Comparison of ENCODE assay signal across 22 cellular contexts in the genomic region with DNA sequence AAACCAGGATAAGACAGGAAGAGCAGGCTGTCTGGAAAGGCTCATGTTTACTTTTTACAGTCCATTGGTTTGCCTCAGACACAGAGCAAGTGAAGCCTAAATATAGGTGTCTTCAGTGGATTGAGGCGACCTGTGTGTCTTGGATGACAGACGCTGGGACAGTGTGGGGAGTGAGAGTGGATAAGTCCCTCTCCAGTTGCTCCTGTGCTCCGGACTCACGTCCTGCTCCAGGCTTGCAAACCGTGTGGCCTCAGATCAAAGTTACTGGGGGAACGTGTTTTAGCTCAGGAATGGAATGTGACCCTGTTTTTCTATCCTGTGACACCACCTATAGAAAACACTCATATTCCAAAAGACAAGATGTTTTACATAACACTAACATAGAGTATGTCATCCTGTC.
DNase-seq lines count a peak whose midpoint lies in the region; ATAC-seq and TF ChIP-seq lines count a peak whose summit lies in the region.
"Had no signal": no experiment of that assay in that cellular context is flagged by ENCODE, and none has a peak within 500 bp of the region (broad histone marks: within the 10 kb centered on the region; RNA-seq: fewer than 3 reads in every experiment).

No MANE protein-coding gene starts in this region.

- WGBS in mesenchymal stem cell = 46% methylated on average over 4 of the region's 6 CpGs
- 56% methylated on average over 6 of the region's 6 CpGs for WGBS in hepatocyte (ENCODE audit: low lambda C conversion rate, missing lambda C conversion rate)
- WGBS in thyroid gland, 2 donors = 39 to 80% methylated on average over 6 of the region's 6 CpGs

- H3K9me3 ChIP-seq in mesenchymal stem cell (ENCODE audit: control insufficient read depth, low read length) (peaks cover 3% of the 10 kb centered on the region), neural progenitor cell (ENCODE audit: low read depth) (no peaks in the 10 kb centered on the region), hepatocyte (ENCODE audit: low read depth) (no peaks in the 10 kb centered on the region), thyroid gland (no peaks in the 10 kb centered on the region)
- H3K9me3 ChIP-seq in effector memory CD4-positive, alpha-beta T cell (ENCODE audit: control insufficient read depth, low read length) = no peaks in the 10 kb centered on the region

- no peak overlapping the region for H3K4me3 ChIP-seq in mesenchymal stem cell (ENCODE audit: insufficient read depth in 1 of 2, low read depth in 1 of 2, low read length in 2 of 2)
- H3K4me3 ChIP-seq in neural progenitor cell = no peak overlapping the region
- no peak overlapping the region for H3K4me3 ChIP-seq in effector memory CD4-positive, alpha-beta T cell (ENCODE audit: insufficient read depth, low read depth, low read length, poor library complexity, severe bottlenecking)
- H3K4me3 ChIP-seq in hepatocyte = no peak overlapping the region
- no peak overlapping the region for H3K4me3 ChIP-seq in thyroid gland (replicated peaks in 1 of 3)
- H3K4me3 ChIP-seq: A549; BLaER1 treated with 17β-estradiol and CSF1 and Interleukin-3, amounts not matched to agents 10 nM and 100 nM; GM23248 had no signal

- no peak overlapping the region for H3K14ac ChIP-seq in mesenchymal stem cell (ENCODE audit: low read length in 2 of 2)

- peaks cover 49% of the 10 kb centered on the region for H3K4me1 Mint-ChIP-seq in endothelial cell (ENCODE audit: unreplicated experiment)
- peaks cover 15% of the 10 kb centered on the region for H3K4me1 Mint-ChIP-seq in neural progenitor cell
- H3K4me1 Mint-ChIP-seq: CD8-positive, alpha-beta memory T cell; H9 had no signal

- intact Hi-C loops in thyroid gland (cut with DNase I) = no loop called here

- no peak overlapping the region for H4K8ac ChIP-seq in mesenchymal stem cell (ENCODE audit: low read length)

- H3K4me3 Mint-ChIP-seq in endothelial cell (ENCODE audit: unreplicated experiment) (no peak overlapping the region), neural progenitor cell (no peak overlapping the region)
- H3K4me3 Mint-ChIP-seq: CD14-positive monocyte; CD4-positive, alpha-beta T cell; CD8-positive, alpha-beta memory T cell; H9; HFFc6 had no signal

- H3K23ac ChIP-seq in mesenchymal stem cell (ENCODE audit: low read length in 2 of 2) = no peak overlapping the region

- no peaks in the 10 kb centered on the region for H3F3A ChIP-seq in neural progenitor cell (ENCODE audit: low read depth)

- H3K27ac ChIP-seq in mesenchymal stem cell (ENCODE audit: low read length, poor library complexity, severe bottlenecking) (no peak overlapping the region), neural progenitor cell (no peak overlapping the region), hepatocyte (no peak overlapping the region), thyroid gland (no peak overlapping the region)
- H3K27ac ChIP-seq in effector memory CD4-positive, alpha-beta T cell (ENCODE audit: insufficient read depth, low read length, poor library complexity, severe bottlenecking) = no peak overlapping the region
- H3K27ac ChIP-seq: A549; BLaER1 treated with 17β-estradiol and CSF1 and Interleukin-3, amounts not matched to agents 10 nM and 100 nM; GM23248 had no signal

- H3K27me3 Mint-ChIP-seq in endothelial cell (ENCODE audit: unreplicated experiment) = peaks cover 5% of the 10 kb centered on the region
- peaks cover 9% of the 10 kb centered on the region for H3K27me3 Mint-ChIP-seq in neural progenitor cell (ENCODE audit: insufficient read depth, low read depth)

- TF ChIP-seq CTCF in endothelial cell (IDR thresholded peaks at IDR 0.05; ENCODE audit: unreplicated experiment) (no peak), neural progenitor cell (IDR thresholded peaks at IDR 0.05) (no peak), hepatocyte (IDR thresholded peaks at IDR 0.05; ENCODE audit: poor library complexity) (no peak), thyroid gland (IDR thresholded peaks at IDR 0.05) (no peak)

- H2BK120ac ChIP-seq in mesenchymal stem cell (ENCODE audit: low read depth, low read length) = no peak overlapping the region

- no peak overlapping the region for H3K4me2 ChIP-seq in mesenchymal stem cell (ENCODE audit: low read length, poor library complexity, severe bottlenecking)
- no peak overlapping the region for H3K4me2 ChIP-seq in neural progenitor cell
- no peak overlapping the region for H3K4me2 ChIP-seq in hepatocyte
- H3K4me2 ChIP-seq: A549; BLaER1 treated with 17β-estradiol and CSF1 and Interleukin-3, amounts not matched to agents 10 nM and 100 nM had no signal

- peaks cover 8% of the 10 kb centered on the region for H3K9me3 Mint-ChIP-seq in endothelial cell (ENCODE audit: unreplicated experiment)
- peaks cover 11% of the 10 kb centered on the region for H3K9me3 Mint-ChIP-seq in neural progenitor cell
- H3K9me3 Mint-ChIP-seq: CD4-positive, alpha-beta T cell; HFFc6 had no signal

- H4K20me1 ChIP-seq in neural progenitor cell (ENCODE audit: low read depth) (no peaks in the 10 kb centered on the region), hepatocyte (ENCODE audit: insufficient read depth, poor library complexity, severe bottlenecking) (no peaks in the 10 kb centered on the region)
- H4K20me1 ChIP-seq: BLaER1 treated with 17β-estradiol and CSF1 and Interleukin-3, amounts not matched to agents 10 nM and 100 nM had no signal

- H2AFZ ChIP-seq in mesenchymal stem cell (ENCODE audit: low read depth, low read length) (no peak overlapping the region), neural progenitor cell (replicated peaks) (no peak overlapping the region), hepatocyte (no peak overlapping the region)
- H2AFZ ChIP-seq: GM23248 had no signal

- no peak for ATAC-seq in HG03432 (IDR thresholded peaks at IDR 0.05; ENCODE audit: unreplicated experiment)
- ATAC-seq: A549 had no signal

- no peak overlapping the region for H4K91ac ChIP-seq in mesenchymal stem cell (ENCODE audit: low read length)

- no peaks in the 10 kb centered on the region for H3K79me1 ChIP-seq in mesenchymal stem cell (replicated peaks; ENCODE audit: low read length, poor library complexity, severe bottlenecking)

- H3K79me2 ChIP-seq in neural progenitor cell (ENCODE audit: low read depth) = no peaks in the 10 kb centered on the region
- H3K79me2 ChIP-seq in hepatocyte = no peaks in the 10 kb centered on the region

- no peaks in the 10 kb centered on the region for H3K9me2 ChIP-seq in hepatocyte (replicated peaks; ENCODE audit: insufficient read depth)

- H3K4ac ChIP-seq in mesenchymal stem cell (ENCODE audit: low read depth in 1 of 2, low read length in 2 of 2) = no peak overlapping the region

- no peak overlapping the region for H2BK12ac ChIP-seq in mesenchymal stem cell (ENCODE audit: low read length in 2 of 2)

- H3K36me3 Mint-ChIP-seq in endothelial cell (ENCODE audit: low read depth, unreplicated experiment) = peaks cover 5% of the 10 kb centered on the region
- H3K36me3 Mint-ChIP-seq in neural progenitor cell = peaks cover 2% of the 10 kb centered on the region
- H3K36me3 Mint-ChIP-seq: CD14-positive monocyte; CD8-positive, alpha-beta memory T cell had no signal

- H3K18ac ChIP-seq in mesenchymal stem cell (ENCODE audit: low read depth in 1 of 2, low read length in 2 of 2) = no peak overlapping the region

- no peak overlapping the region for H2BK15ac ChIP-seq in mesenchymal stem cell (ENCODE audit: low read depth, poor library complexity, severe bottlenecking)

- H3K36me3 ChIP-seq in mesenchymal stem cell (ENCODE audit: control insufficient read depth in 1 of 2, insufficient read depth in 2 of 2, low read depth in 1 of 2, low read length in 2 of 2) = no peaks in the 10 kb centered on the region
- no peaks in the 10 kb centered on the region for H3K36me3 ChIP-seq in neural progenitor cell
- H3K36me3 ChIP-seq in effector memory CD4-positive, alpha-beta T cell (ENCODE audit: control insufficient read depth, insufficient read depth, low read length) = no peaks in the 10 kb centered on the region
- no peaks in the 10 kb centered on the region for H3K36me3 ChIP-seq in hepatocyte (replicated peaks; ENCODE audit: insufficient read depth, low read depth)
- H3K36me3 ChIP-seq in thyroid gland = no peaks in the 10 kb centered on the region
- H3K36me3 ChIP-seq: BE2C; BLaER1 treated with 17β-estradiol and CSF1 and Interleukin-3, amounts not matched to agents 10 nM and 100 nM had no signal

- H3K27ac Mint-ChIP-seq in endothelial cell (ENCODE audit: unreplicated experiment) (peak overlapping the region; percentile 74), neural progenitor cell (peak overlapping the region; percentile 67)
- H3K27ac Mint-ChIP-seq: CD14-positive monocyte; CD4-positive, alpha-beta T cell; CD8-positive, alpha-beta memory T cell; H9; HFFc6 had no signal

- DNase-seq in DMS53 treated with DMSO at 0.1 percent for 48 hours (lab: John Stamatoyannopoulos, UW; ENCODE audit: unreplicated experiment) (peak; percentile 4), endothelial cell (ENCODE audit: low spot score) (no peak), mesenchymal stem cell (peak; percentile 9), neural progenitor cell (ENCODE audit: low spot score) (no peak), hepatocyte (ENCODE audit: low spot score) (no peak), thyroid gland (no peak)
- DNase-seq in effector memory CD4-positive, alpha-beta T cell = no peak
- DNase-seq: 8988T; ACHN; AML-193; BE2C; CD4-positive, alpha-beta T cell; CD8-positive, alpha-beta memory T cell; DMS 273 treated with DMSO at 0.1 percent for 48 hours; DND-41; GM23248; H9; HFFc6 had no signal

- no peak overlapping the region for H2AK5ac ChIP-seq in mesenchymal stem cell (ENCODE audit: low read length, severe bottlenecking)

- H2BK5ac ChIP-seq in mesenchymal stem cell (ENCODE audit: low read depth, low read length, poor library complexity, severe bottlenecking) = no peak overlapping the region

- H3K4me1 ChIP-seq in mesenchymal stem cell (ENCODE audit: control insufficient read depth, insufficient read depth, low read depth, low read length) = peaks cover 5% of the 10 kb centered on the region
- H3K4me1 ChIP-seq in neural progenitor cell = no peaks in the 10 kb centered on the region
- no peaks in the 10 kb centered on the region for H3K4me1 ChIP-seq in effector memory CD4-positive, alpha-beta T cell (ENCODE audit: control insufficient read depth, insufficient read depth, low read length, poor library complexity, severe bottlenecking)
- H3K4me1 ChIP-seq in hepatocyte (ENCODE audit: insufficient read depth) = no peaks in the 10 kb centered on the region
- no peaks in the 10 kb centered on the region for H3K4me1 ChIP-seq in thyroid gland
- H3K4me1 ChIP-seq: A549, BE2C had no signal

- TF ChIP-seq POLR2A in thyroid gland (IDR thresholded peaks at IDR 0.05) = no peak

- H3K27me3 ChIP-seq in mesenchymal stem cell (ENCODE audit: control insufficient read depth in 1 of 2, insufficient read depth in 1 of 2, low read length in 2 of 2) (peaks cover 0 to 3% of the 10 kb centered on the region in 2 experiments), neural progenitor cell (no peaks in the 10 kb centered on the region), hepatocyte (no peaks in the 10 kb centered on the region), thyroid gland (no peaks in the 10 kb centered on the region)
- no peaks in the 10 kb centered on the region for H3K27me3 ChIP-seq in effector memory CD4-positive, alpha-beta T cell (replicated peaks; ENCODE audit: control insufficient read depth, insufficient read depth, low read length, poor library complexity, severe bottlenecking)
- H3K27me3 ChIP-seq: BLaER1 treated with 17β-estradiol and CSF1 and Interleukin-3, amounts not matched to agents 10 nM and 100 nM had no signal

- H3K9ac ChIP-seq in mesenchymal stem cell (ENCODE audit: low read length) (no peak overlapping the region), neural progenitor cell (no peak overlapping the region)
- H3K9ac ChIP-seq: BLaER1 treated with 17β-estradiol and CSF1 and Interleukin-3, amounts not matched to agents 10 nM and 100 nM; GM23248 had no signal

Comparison
In these comparisons a context has a peak if more than half of its experiments do, and no peak if none do; other contexts are left out.
1. DNase-seq: peak in DMS53 treated with DMSO at 0.1 percent for 48 hours (single experiment) and mesenchymal stem cell (single experiment); none in endothelial cell (single experiment), neural progenitor cell (single experiment), effector memory CD4-positive, alpha-beta T cell (0 of 3), hepatocyte (single experiment) and thyroid gland (0 of 2).